In the genomic region with DNA sequence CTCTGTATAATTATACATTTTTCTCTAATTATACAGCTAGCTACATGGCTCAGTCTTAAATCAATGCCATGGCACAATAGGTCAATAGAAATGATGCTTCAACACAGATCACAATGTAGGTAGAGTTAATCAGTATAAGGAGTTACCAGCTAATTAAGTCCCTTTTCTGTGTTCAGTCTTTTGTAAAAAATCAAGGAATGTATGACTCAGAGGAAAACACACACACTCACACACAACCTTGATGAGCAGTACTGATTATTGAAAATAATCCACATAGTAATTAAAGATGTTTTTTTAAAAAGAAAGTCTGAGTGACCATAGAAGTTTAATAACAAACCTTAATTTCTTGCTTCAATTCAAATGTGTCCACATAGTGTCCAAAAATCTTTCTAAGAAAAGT, we compare ENCODE assay signal across 17 cellular contexts.
"Had no signal": no experiment of that assay in that cellular context is flagged by ENCODE, and none has a peak within 500 bp of the region (broad histone marks: within the 10 kb centered on the region; RNA-seq: fewer than 3 reads in every experiment).

No MANE protein-coding gene starts in this region.

- H3K4me3 ChIP-seq: breast epithelium, lung, SJCRH30 had no signal

- H3K9me3 ChIP-seq: neutrophil had no signal

- DNase-seq: activated CD4-positive, alpha-beta T cell treated with anti-CD3 and anti-CD28 coated beads for 1 hour; activated CD4-positive, alpha-beta T cell treated with anti-CD3 and anti-CD28 coated beads, Interleukin-2, amount 50 U/mL, for 4 hours; activated gamma-delta T cell treated with Interleukin-2 at 50 U/mL for 16 hours; activated naive CD8-positive, alpha-beta T cell treated with anti-CD3 and anti-CD28 coated beads for 36 hours; cerebellar nuclear complex; effector memory CD8-positive, alpha-beta T cell; SJCRH30; stimulated activated naive CD4-positive, alpha-beta T cell; SW 1271; T-helper 2 cell had no signal

- H3K27me3 ChIP-seq: breast epithelium, neutrophil, SJCRH30 had no signal

- H3K4me1 ChIP-seq: breast epithelium, parathyroid adenoma, SJCRH30 had no signal

- ATAC-seq: effector memory CD8-positive, alpha-beta T cell; natural killer cell treated with Interleukin-12 subunit alpha and Interleukin-12 subunit beta and Interleukin-15 and Interleukin-18, amount 100 ng/mL, for 72 hours had no signal

- H3K36me3 ChIP-seq: breast epithelium, neutrophil, SJCRH30 had no signal

- H3K27ac ChIP-seq: breast epithelium, epithelial cell of prostate, neutrophil, parathyroid adenoma, SJCRH30, VCaP had no signal
